ENCODE assay signal across 8 cellular contexts in the genomic region with DNA sequence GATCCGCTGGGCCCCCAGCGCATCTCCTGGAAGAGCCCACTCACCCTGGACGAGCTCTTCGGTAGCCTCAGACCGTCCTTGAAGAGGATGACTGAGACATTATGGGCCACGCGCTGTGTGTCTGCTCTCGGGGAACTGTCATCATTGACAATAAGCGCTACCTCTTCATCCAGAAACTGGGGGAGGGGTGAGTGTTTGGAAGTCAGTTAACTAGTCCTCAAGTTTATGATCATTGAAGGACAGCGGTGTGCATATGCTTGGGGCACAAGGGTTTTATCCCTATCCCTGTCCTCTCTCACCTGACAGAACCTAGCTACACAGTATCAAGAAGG. TPM values are rescaled to one million over a fixed set of nuclear protein-coding genes. Genes with fewer than 3 reads are reported as not detected.
A peak's percentile ranks its signal among the peaks of the same experiment; 100 is the strongest.
DNase-seq lines count a peak whose midpoint lies in the region; ATAC-seq and TF ChIP-seq lines count a peak whose summit lies in the region.

No MANE protein-coding gene starts in this region.

- H3K18ac ChIP-seq in trophoblast cell (ENCODE audit: low read length), result peak overlapping the region; percentile 97

- H4K8ac ChIP-seq in trophoblast cell (ENCODE audit: low read depth, low read length), result peak overlapping the region; percentile 93

- peak overlapping the region; percentile 81 for H3K14ac ChIP-seq in trophoblast cell (ENCODE audit: low read length)

- no peak for TF ChIP-seq POLR2A in esophagus squamous epithelium (IDR thresholded peaks at IDR 0.05)

- intact Hi-C loops in esophagus squamous epithelium (cut with DNase I), result no loop called here

- no peak for ATAC-seq in RWPE2 (ENCODE audit: low read depth)
- ATAC-seq in GM21390 (IDR thresholded peaks at IDR 0.05; ENCODE audit: unreplicated experiment), result no peak

- H4K12ac ChIP-seq in trophoblast cell (ENCODE audit: low read depth, low read length), result peak overlapping the region; percentile 82

- no peak overlapping the region for H2BK5ac ChIP-seq in trophoblast cell (ENCODE audit: low read depth, low read length, poor library complexity)

- H3K36me3 ChIP-seq in GM06990 (ENCODE audit: control insufficient read depth, insufficient read depth, low read length), result peaks cover 14% of the 10 kb centered on the region
- H3K36me3 ChIP-seq in RWPE2 (ENCODE audit: low read depth), result peaks cover 34% of the 10 kb centered on the region
- peaks cover 8 to 34% (median 11%) of the 10 kb centered on the region in 3 donors for H3K36me3 ChIP-seq in esophagus squamous epithelium
- H3K36me3 ChIP-seq in trophoblast cell (ENCODE audit: control insufficient read depth in 1 of 2, insufficient read depth in 2 of 2, low read length in 2 of 2), result peaks cover 8 to 13% of the 10 kb centered on the region in 2 experiments

- peak overlapping the region; percentile 68 for H3K4me2 ChIP-seq in trophoblast cell (ENCODE audit: low read length)

- no peaks in the 10 kb centered on the region for H3K27me3 ChIP-seq in GM06990 (replicated peaks; ENCODE audit: control insufficient read depth, insufficient read depth, low read length)
- no peaks in the 10 kb centered on the region for H3K27me3 ChIP-seq in RWPE2 (ENCODE audit: insufficient read depth, poor library complexity, severe bottlenecking)
- H3K27me3 ChIP-seq in esophagus squamous epithelium, result no peaks in the 10 kb centered on the region
- no peaks in the 10 kb centered on the region for H3K27me3 ChIP-seq in trophoblast cell (ENCODE audit: insufficient read depth, low read length)

- peak overlapping the region; percentile 50 for H2AFZ ChIP-seq in trophoblast cell (ENCODE audit: insufficient read depth, low read length, poor library complexity)

- H3K79me1 ChIP-seq in trophoblast cell (ENCODE audit: low read length), result peaks cover 9% of the 10 kb centered on the region

- no peak overlapping the region for H3K23ac ChIP-seq in trophoblast cell (ENCODE audit: low read length)

- peak overlapping the region; percentile 97 for H3K9ac ChIP-seq in trophoblast cell (ENCODE audit: low read length)

- no peak overlapping the region for H2BK12ac ChIP-seq in trophoblast cell (ENCODE audit: low read length)

- peak overlapping the region; percentile 81 for H3K4ac ChIP-seq in trophoblast cell (ENCODE audit: low read depth, low read length)

- DNase-seq in GM06990 (ENCODE audit: extremely low read depth, insufficient read length) (no peak), RWPE2 (ENCODE audit: low spot score) (no peak), esophagus squamous epithelium (lab: John Stamatoyannopoulos, UW) (no peak), trophoblast cell (no peak), NCI-H187 (lab: John Stamatoyannopoulos, UW) (no peak), cerebellar cortex (ENCODE audit: low spot score) (no peak)
- no peak for DNase-seq in activated effector memory CD4-positive, alpha-beta T cell treated with Interleukin-2 at 50 U/mL for 16 hours

- peak overlapping the region; percentile 75 for H4K91ac ChIP-seq in trophoblast cell (ENCODE audit: low read depth, low read length)

- H3K9me3 ChIP-seq in RWPE2 (ENCODE audit: severe bottlenecking) (no peaks in the 10 kb centered on the region), esophagus squamous epithelium (no peaks in the 10 kb centered on the region), trophoblast cell (ENCODE audit: insufficient read depth, low read depth, low read length) (no peaks in the 10 kb centered on the region)

- peaks cover 32% of the 10 kb centered on the region for H3K4me1 ChIP-seq in RWPE2 (ENCODE audit: insufficient read depth, poor library complexity, severe bottlenecking)
- H3K4me1 ChIP-seq in esophagus squamous epithelium, result peaks cover 43 to 64% (median 54%) of the 10 kb centered on the region in 3 donors
- H3K4me1 ChIP-seq in trophoblast cell (ENCODE audit: control insufficient read depth in 1 of 2, insufficient read depth in 2 of 2, low read length in 2 of 2), result peaks cover 12 to 17% of the 10 kb centered on the region in 2 experiments

- H3K4me3 ChIP-seq in GM06990 (replicated peaks; ENCODE audit: low read depth, low read length) (peak overlapping the region; percentile 82), RWPE2 (ENCODE audit: severe bottlenecking) (peak overlapping the region; percentile 50), esophagus squamous epithelium (peak overlapping the region; percentile 58 to 87 (median 82)), trophoblast cell (ENCODE audit: low read depth, low read length) (peak overlapping the region; percentile 96)

- H2AK5ac ChIP-seq in trophoblast cell (ENCODE audit: low read length), result peak overlapping the region; percentile 67

- TF ChIP-seq CTCF in GM06990 (IDR thresholded peaks at IDR 0.05; ENCODE audit: insufficient read depth, low read length, poor library complexity, severe bottlenecking) (no peak), RWPE2 (IDR thresholded peaks at IDR 0.05; ENCODE audit: poor library complexity, severe bottlenecking) (no peak), esophagus squamous epithelium (IDR thresholded peaks at IDR 0.05) (no peak)

- 7 to 19% methylated on average over 4 to 6 of the region's 10 CpGs for WGBS in esophagus squamous epithelium, 2 donors
- no CpG with 5 or more reads among the region's 10 CpGs for WGBS in trophoblast cell (ENCODE audit: extremely low coverage, insufficient coverage, insufficient read length)

- H2BK120ac ChIP-seq in trophoblast cell (ENCODE audit: insufficient read depth, low read length, poor library complexity), result peak overlapping the region; percentile 50

- peaks cover 4% of the 10 kb centered on the region for H3K79me2 ChIP-seq in trophoblast cell (ENCODE audit: control insufficient read depth, insufficient read depth, low read length, poor library complexity)

- H3K27ac ChIP-seq in RWPE2 (ENCODE audit: poor library complexity, severe bottlenecking) (peak overlapping the region; percentile 97), esophagus squamous epithelium (peak overlapping the region; percentile 93 to 96 (median 95)), trophoblast cell (ENCODE audit: low read depth, low read length) (peak overlapping the region; percentile 42)

RNA-seq across cellular contexts. Expression of a gene that starts 0.6 kb away (rescaled TPM):
- total RNA-seq in esophagus squamous epithelium, result 10 to 100 TPM in 3 of 4 donors, 1 to 10 TPM in 1; 8.6 to 27.4 (median 19.3) TPM
- 11.7 and 13.6 TPM in 2 replicates for polyA plus RNA-seq in trophoblast cell (2013)

RNA-seq across cellular contexts. Expression of a gene that starts 0.6 kb away (rescaled TPM):
- total RNA-seq in esophagus squamous epithelium, result 1 to 10 TPM; 1.2 to 2.3 (median 1.7) TPM
- polyA plus RNA-seq in trophoblast cell (2013), result 2.3 and 2.8 TPM in 2 replicates

RNA-seq across cellular contexts. Expression of a gene that starts 7.2 kb away (rescaled TPM):
- not detected for total RNA-seq in esophagus squamous epithelium
- not detected in 2 replicates for polyA plus RNA-seq in trophoblast cell (2013)

RNA-seq across cellular contexts. Expression of a gene that starts 7.9 kb away (rescaled TPM):
- total RNA-seq in esophagus squamous epithelium, result 100 to 1,000 TPM; 104 to 258 (median 169) TPM
- polyA plus RNA-seq in trophoblast cell (2013), result 6.6 and 6.9 TPM in 2 replicates

RNA-seq across cellular contexts. Expression of a gene that starts 16.3 kb away (rescaled TPM):
- 10 to 100 TPM; 10.2 to 54.9 (median 27.6) TPM for total RNA-seq in esophagus squamous epithelium
- 36.3 and 38.3 TPM in 2 replicates for polyA plus RNA-seq in trophoblast cell (2013)

Comparison
In these comparisons a context has a peak if more than half of its experiments do, and no peak if none do; other contexts are left out.
1. H3K27ac ChIP-seq: peak in every context shown above with its lines; median percentile 97 in RWPE2; 95 in esophagus squamous epithelium; 42 in trophoblast cell.